4 cellular contexts compared by ENCODE assay signal in genomic region chr3:130102545-130102944, GRCh38. TPM values are rescaled to one million over a fixed set of nuclear protein-coding genes. Genes with fewer than 3 reads are reported as not detected.
"Had no signal": no experiment of that assay in that cellular context is flagged by ENCODE, and none has a peak within 500 bp of the region (broad histone marks: within the 10 kb centered on the region; RNA-seq: fewer than 3 reads in every experiment).

No MANE protein-coding gene starts in this region.

RNA-seq across cellular contexts. Expression of gene ALG1L2, which starts 20.9 kb away (rescaled TPM):
- total RNA-seq: LHCN-M2, M059J, MCF 10A, NCI-H460 had no signal
